2 cellular contexts compared by ENCODE assay signal in genomic region chr4:1469043-1469442, GRCh38.
TF ChIP-seq lines count a peak whose summit lies in the region.

No MANE protein-coding gene starts in this region.

TF ChIP-seq in SK-N-SH, 30 proteins besides CTCF, POLR2A, EP300 and RAD21 (continued from another document):
- TF ChIP-seq TEAD4 (IDR thresholded peaks at IDR 0.05; ENCODE audit: borderline replicate concordance, insufficient read depth) = no peak
- TF ChIP-seq SIN3A (IDR thresholded peaks at IDR 0.05; ENCODE audit: borderline replicate concordance, low read depth, low read length) = no peak
- TF ChIP-seq, protein P1, sequence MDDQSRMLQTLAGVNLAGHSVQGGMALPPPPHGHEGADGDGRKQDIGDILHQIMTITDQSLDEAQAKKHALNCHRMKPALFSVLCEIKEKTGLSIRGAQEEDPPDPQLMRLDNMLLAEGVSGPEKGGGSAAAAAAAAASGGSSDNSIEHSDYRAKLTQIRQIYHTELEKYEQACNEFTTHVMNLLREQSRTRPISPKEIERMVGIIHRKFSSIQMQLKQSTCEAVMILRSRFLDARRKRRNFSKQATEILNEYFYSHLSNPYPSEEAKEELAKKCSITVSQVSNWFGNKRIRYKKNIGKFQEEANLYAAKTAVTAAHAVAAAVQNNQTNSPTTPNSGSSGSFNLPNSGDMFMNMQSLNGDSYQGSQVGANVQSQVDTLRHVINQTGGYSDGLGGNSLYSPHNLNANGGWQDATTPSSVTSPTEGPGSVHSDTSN (IDR thresholded peaks at IDR 0.05) = no peak
- TF ChIP-seq FOXJ3 (CRISPR knock-in tag; IDR thresholded peaks at IDR 0.05) = no peak
- TF ChIP-seq, protein P2, sequence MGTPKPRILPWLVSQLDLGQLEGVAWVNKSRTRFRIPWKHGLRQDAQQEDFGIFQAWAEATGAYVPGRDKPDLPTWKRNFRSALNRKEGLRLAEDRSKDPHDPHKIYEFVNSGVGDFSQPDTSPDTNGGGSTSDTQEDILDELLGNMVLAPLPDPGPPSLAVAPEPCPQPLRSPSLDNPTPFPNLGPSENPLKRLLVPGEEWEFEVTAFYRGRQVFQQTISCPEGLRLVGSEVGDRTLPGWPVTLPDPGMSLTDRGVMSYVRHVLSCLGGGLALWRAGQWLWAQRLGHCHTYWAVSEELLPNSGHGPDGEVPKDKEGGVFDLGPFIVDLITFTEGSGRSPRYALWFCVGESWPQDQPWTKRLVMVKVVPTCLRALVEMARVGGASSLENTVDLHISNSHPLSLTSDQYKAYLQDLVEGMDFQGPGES (IDR thresholded peaks at IDR 0.05; ENCODE audit: low read depth, low read length) = no peak
- TF ChIP-seq FOXM1 (IDR thresholded peaks at IDR 0.05; ENCODE audit: low read depth) = no peak
- TF ChIP-seq, protein P3, sequence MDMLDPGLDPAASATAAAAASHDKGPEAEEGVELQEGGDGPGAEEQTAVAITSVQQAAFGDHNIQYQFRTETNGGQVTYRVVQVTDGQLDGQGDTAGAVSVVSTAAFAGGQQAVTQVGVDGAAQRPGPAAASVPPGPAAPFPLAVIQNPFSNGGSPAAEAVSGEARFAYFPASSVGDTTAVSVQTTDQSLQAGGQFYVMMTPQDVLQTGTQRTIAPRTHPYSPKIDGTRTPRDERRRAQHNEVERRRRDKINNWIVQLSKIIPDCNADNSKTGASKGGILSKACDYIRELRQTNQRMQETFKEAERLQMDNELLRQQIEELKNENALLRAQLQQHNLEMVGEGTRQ (IDR thresholded peaks at IDR 0.05; ENCODE audit: borderline replicate concordance, low read depth, low read length) = no peak
- no peak for TF ChIP-seq RFX5 (IDR thresholded peaks at IDR 0.05; ENCODE audit: low read length)
- TF ChIP-seq SMC3 (IDR thresholded peaks at IDR 0.05; ENCODE audit: low read depth, low read length) = no peak
- TF ChIP-seq USF1 (IDR thresholded peaks at IDR 0.05; ENCODE audit: borderline replicate concordance, low read depth) = no peak
- TF ChIP-seq ZBTB33 (IDR thresholded peaks at IDR 0.05; ENCODE audit: borderline replicate concordance, low read depth) = no peak
TF ChIP-seq in SK-N-SH: peak in this region for 0.

TF ChIP-seq in SK-N-SH treated with all-trans-retinoic acid at 6 μM for 48 hours, 23 proteins besides CTCF, POLR2A, EP300 and RAD21 (continued from another document):
- no peak for TF ChIP-seq POU6F1 (CRISPR knock-in tag; IDR thresholded peaks at IDR 0.05; ENCODE audit: borderline replicate concordance, low read depth)
- no peak for TF ChIP-seq ZC3H10 (CRISPR knock-in tag; IDR thresholded peaks at IDR 0.05)
